12 cellular contexts compared by ENCODE assay signal in the genomic region with DNA sequence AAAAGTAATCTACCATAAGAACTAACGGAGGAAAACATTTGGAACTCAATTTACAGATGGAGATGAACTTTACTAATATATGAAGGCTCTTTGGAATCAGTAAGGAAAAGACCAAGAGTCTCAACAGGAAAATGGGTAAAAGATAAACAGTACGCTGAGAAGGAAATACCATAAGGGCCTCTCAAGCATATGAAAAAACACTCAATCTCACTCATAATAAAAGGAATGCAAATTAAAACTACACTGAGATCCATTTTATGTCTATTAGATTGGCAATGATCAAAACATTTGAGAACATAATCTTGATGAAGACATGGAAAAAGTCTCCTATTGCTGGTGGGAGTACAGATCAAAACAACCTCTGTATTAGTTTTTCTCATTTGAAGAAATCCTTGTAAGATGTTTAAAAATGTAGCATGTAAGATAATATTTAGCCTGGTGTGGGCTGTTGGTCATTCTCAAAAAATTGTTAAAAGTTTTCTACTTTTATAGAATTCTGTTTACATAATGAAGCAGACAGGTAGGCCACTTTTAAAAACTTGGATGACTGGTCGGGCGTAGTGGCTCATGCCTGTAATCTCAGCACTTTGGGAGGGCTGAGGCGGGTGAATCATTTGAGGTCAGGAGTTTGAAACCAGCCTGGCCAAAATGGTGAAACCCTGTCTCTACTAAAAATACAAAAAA. TPM values are rescaled to one million over a fixed set of nuclear protein-coding genes. Genes with fewer than 3 reads are reported as not detected.
A peak's percentile ranks its signal among the peaks of the same experiment; 100 is the strongest.
DNase-seq lines count a peak whose midpoint lies in the region; ATAC-seq and TF ChIP-seq lines count a peak whose summit lies in the region.
"Had no signal": no experiment of that assay in that cellular context is flagged by ENCODE, and none has a peak within 500 bp of the region (broad histone marks: within the 10 kb centered on the region; RNA-seq: fewer than 3 reads in every experiment).

No MANE protein-coding gene starts in this region.

- H3K27ac Mint-ChIP-seq in memory B cell, result peak overlapping the region; percentile 49
- H3K27ac Mint-ChIP-seq: B cell had no signal

- H3K4me1 Mint-ChIP-seq in memory B cell, result peaks cover 15% of the 10 kb centered on the region

- peaks cover 33% of the 10 kb centered on the region for H3K4me1 ChIP-seq in ACC112 (ENCODE audit: control insufficient read depth, insufficient read depth, low read length, unreplicated experiment)
- H3K4me1 ChIP-seq in GM23248 (ENCODE audit: insufficient read depth), result peaks cover 40% of the 10 kb centered on the region
- no peaks in the 10 kb centered on the region for H3K4me1 ChIP-seq in tibial nerve

- no peak for TF ChIP-seq EP300 in tibial nerve (IDR thresholded peaks at IDR 0.05)

- no peaks in the 10 kb centered on the region for H3K9me2 ChIP-seq in GM23248 (ENCODE audit: insufficient read depth)

- no peaks in the 10 kb centered on the region for H3K9me3 ChIP-seq in GM23248 (ENCODE audit: low read depth)
- no peaks in the 10 kb centered on the region for H3K9me3 ChIP-seq in tibial nerve

- H3K36me3 ChIP-seq in ACC112 (ENCODE audit: insufficient read depth, low read length), result 0 out of 2 replicates have a peak, but pooled peaks cover 3% of the 10 kb centered on the region
- no peaks in the 10 kb centered on the region for H3K36me3 ChIP-seq in GM23248 (ENCODE audit: low read depth)
- H3K36me3 ChIP-seq in tibial nerve, result no peaks in the 10 kb centered on the region

- in situ Hi-C loops in GM23248 (cut with MboI), result no loop called here
- in situ Hi-C loops in GM13976 (cut with MboI; ENCODE audit: low sequenced_read_pairs, unreplicated experiment), result no loop called here

- WGBS in GM23248 (ENCODE audit: low coverage in 1 of 2, low lambda C conversion rate in 2 of 2, missing lambda C conversion rate in 2 of 2), 2 experiments, result 75% methylated on average over 5 of the region's 5 CpGs
- 90 to 91% methylated on average over 5 of the region's 5 CpGs for WGBS in tibial nerve, 2 donors

- H3K27ac ChIP-seq in ACC112 (ENCODE audit: low read depth, low read length) (peak overlapping the region; percentile 58), GM23248 (peak overlapping the region; percentile 60), tibial nerve (no peak overlapping the region)

- no peak overlapping the region for H3K4me3 Mint-ChIP-seq in memory B cell
- H3K4me3 Mint-ChIP-seq: B cell had no signal

- peaks cover 19% of the 10 kb centered on the region for H3F3A ChIP-seq in GM23248 (ENCODE audit: insufficient read depth)

- H2AFZ ChIP-seq in ACC112 (ENCODE audit: low read length, unreplicated experiment) (no peak overlapping the region), GM23248 (no peak overlapping the region)

- DNase-seq in GM23248 (peak; percentile 61), astrocyte of the hippocampus (ENCODE audit: low read depth, low spot score) (peak; percentile 52), memory B cell (ENCODE audit: low spot score in 2 of 2) (no peak), DMS53 treated with DMSO at 0.1 percent for 48 hours (lab: John Stamatoyannopoulos, UW; ENCODE audit: unreplicated experiment) (no peak), tibial nerve (ENCODE audit: low spot score in 2 of 2) (no peak), GM13976 (ENCODE audit: low spot score) (no peak)
- DNase-seq: DND-41, Karpas-422, NCI-H187 had no signal

- H3K4me2 ChIP-seq in GM23248 (ENCODE audit: unreplicated experiment), result peak overlapping the region; percentile 26

- no peaks in the 10 kb centered on the region for H3K27me3 ChIP-seq in ACC112 (ENCODE audit: insufficient read depth, low read length)
- no peaks in the 10 kb centered on the region for H3K27me3 ChIP-seq in GM23248 (replicated peaks; ENCODE audit: insufficient read depth)
- H3K27me3 ChIP-seq in tibial nerve, result no peaks in the 10 kb centered on the region

- no peak for TF ChIP-seq POLR2A in tibial nerve (IDR thresholded peaks at IDR 0.05)

- no peaks in the 10 kb centered on the region for H3K27me3 Mint-ChIP-seq in memory B cell
- H3K27me3 Mint-ChIP-seq: B cell had no signal

- H3K9ac ChIP-seq in GM23248, result no peak overlapping the region

- no peaks in the 10 kb centered on the region for H4K20me1 ChIP-seq in GM23248 (ENCODE audit: insufficient read depth)

- H3K36me3 Mint-ChIP-seq in memory B cell, result no peaks in the 10 kb centered on the region

- ATAC-seq in memory B cell (ENCODE audit: low read depth) (no peak), GM21447 (IDR thresholded peaks at IDR 0.05; ENCODE audit: unreplicated experiment) (no peak)

- H3K79me2 ChIP-seq in ACC112 (ENCODE audit: control insufficient read depth, insufficient read depth, low read length, unreplicated experiment) (peaks cover 68% of the 10 kb centered on the region), GM23248 (ENCODE audit: insufficient read depth) (peaks cover 100% of the 10 kb centered on the region)

- H3K9me3 Mint-ChIP-seq in memory B cell, result no peaks in the 10 kb centered on the region

- no peak for TF ChIP-seq CTCF in tibial nerve (IDR thresholded peaks at IDR 0.05)
- TF ChIP-seq CTCF in GM13976 (IDR thresholded peaks at IDR 0.05; ENCODE audit: borderline replicate concordance, control extremely low read depth, extremely low read depth, insufficient read depth, missing control alignments), result no peak

- H3K4me3 ChIP-seq in ACC112 (ENCODE audit: low read depth, low read length) (no peak overlapping the region), GM23248 (no peak overlapping the region), tibial nerve (no peak overlapping the region)

RNA-seq across cellular contexts. Expression of a gene that starts 14.5 kb away (rescaled TPM):
- 25.1 and 31.7 TPM in 2 replicates for total RNA-seq in GM23248 (2014; rRNA removed; shearing (Covaris generic))
- 24.0 and 25.0 TPM in 2 replicates for polyA plus RNA-seq in GM23248 (2016; fragmentation: Nextera tagmentation; extraction: Ambion mirVana)
- total RNA-seq in tibial nerve, result 10 to 100 TPM; 26.7 to 45.9 (median 34.1) TPM

Comparison
In these comparisons a context has a peak if more than half of its experiments do, and no peak if none do; other contexts are left out.
1. H3K27ac ChIP-seq: peak in ACC112 (single experiment) and GM23248 (single experiment); none in tibial nerve (0 of 4).
2. DNase-seq: peak in GM23248 (single experiment) and astrocyte of the hippocampus (single experiment); none in memory B cell (0 of 2), DMS53 treated with DMSO at 0.1 percent for 48 hours (single experiment), tibial nerve (0 of 2) and GM13976 (single experiment).